ENCODE assay signal across 1 cellular context in the genomic region with DNA sequence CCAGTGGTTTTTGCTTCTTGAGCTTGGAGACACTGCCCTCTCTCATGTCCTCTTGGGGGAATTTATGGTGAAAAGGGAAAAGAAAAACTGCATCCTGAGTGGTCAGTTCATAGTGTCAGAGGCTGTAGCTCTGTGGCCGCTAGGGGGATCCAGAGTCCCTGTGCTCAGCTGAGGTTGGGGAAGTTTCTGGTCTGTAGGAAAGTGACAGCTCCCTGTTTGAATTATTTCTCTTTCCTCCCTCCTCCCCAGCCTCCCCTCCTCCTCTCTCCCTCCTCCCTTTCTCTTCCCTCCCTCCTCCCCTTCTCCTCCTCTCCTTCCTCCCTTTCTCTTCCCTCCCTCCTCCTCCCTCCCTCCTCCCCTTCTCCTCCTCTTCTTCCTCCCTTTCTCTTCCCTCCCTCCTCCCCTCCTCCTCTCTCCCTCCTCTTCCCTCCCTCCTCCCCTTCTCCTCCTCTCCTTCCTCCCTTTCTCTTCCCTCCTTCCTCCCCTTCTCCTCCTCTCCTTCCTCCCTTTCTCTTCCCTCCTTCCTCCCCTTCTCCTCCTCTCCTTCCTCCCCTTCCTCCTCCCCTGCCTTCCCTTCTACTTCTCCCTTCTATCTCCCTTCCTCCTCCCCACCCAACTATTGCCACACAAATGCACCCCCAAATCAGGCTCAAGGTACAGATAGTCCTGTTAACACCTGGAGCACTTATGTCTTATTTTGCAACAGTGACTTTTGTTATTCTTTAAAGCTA.
TF ChIP-seq lines count a peak whose summit lies in the region.

No MANE protein-coding gene starts in this region.

TF ChIP-seq in K562, 482 proteins besides CTCF, POLR2A, EP300 and RAD21 (continued from another document):
- TF ChIP-seq, protein P1, sequence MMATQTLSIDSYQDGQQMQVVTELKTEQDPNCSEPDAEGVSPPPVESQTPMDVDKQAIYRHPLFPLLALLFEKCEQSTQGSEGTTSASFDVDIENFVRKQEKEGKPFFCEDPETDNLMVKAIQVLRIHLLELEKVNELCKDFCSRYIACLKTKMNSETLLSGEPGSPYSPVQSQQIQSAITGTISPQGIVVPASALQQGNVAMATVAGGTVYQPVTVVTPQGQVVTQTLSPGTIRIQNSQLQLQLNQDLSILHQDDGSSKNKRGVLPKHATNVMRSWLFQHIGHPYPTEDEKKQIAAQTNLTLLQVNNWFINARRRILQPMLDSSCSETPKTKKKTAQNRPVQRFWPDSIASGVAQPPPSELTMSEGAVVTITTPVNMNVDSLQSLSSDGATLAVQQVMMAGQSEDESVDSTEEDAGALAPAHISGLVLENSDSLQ (IDR thresholded peaks at IDR 0.05), result peak; percentile 77
- TF ChIP-seq SIX5 (IDR thresholded peaks at IDR 0.05; ENCODE audit: borderline replicate concordance in 1 of 2, insufficient read depth in 1 of 2, low read depth in 1 of 2, low read length in 2 of 2) (no peak), ADNP (tag; IDR thresholded peaks at IDR 0.05) (no peak), ZNF785 (CRISPR knock-in tag; IDR thresholded peaks at IDR 0.05) (no peak), FOXA1 (IDR thresholded peaks at IDR 0.05; ENCODE audit: borderline replicate concordance) (no peak)
- TF ChIP-seq, protein P2, sequence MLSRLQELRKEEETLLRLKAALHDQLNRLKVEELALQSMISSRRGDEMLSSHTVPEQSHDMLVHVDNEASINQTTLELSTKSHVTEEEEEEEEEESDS (CRISPR knock-in tag; IDR thresholded peaks at IDR 0.05), result no peak
- TF ChIP-seq, protein P3, sequence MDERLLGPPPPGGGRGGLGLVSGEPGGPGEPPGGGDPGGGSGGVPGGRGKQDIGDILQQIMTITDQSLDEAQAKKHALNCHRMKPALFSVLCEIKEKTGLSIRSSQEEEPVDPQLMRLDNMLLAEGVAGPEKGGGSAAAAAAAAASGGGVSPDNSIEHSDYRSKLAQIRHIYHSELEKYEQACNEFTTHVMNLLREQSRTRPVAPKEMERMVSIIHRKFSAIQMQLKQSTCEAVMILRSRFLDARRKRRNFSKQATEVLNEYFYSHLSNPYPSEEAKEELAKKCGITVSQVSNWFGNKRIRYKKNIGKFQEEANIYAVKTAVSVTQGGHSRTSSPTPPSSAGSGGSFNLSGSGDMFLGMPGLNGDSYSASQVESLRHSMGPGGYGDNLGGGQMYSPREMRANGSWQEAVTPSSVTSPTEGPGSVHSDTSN (CRISPR knock-in tag; IDR thresholded peaks at IDR 0.05; ENCODE audit: low read depth), result no peak
- TF ChIP-seq, protein P3 (tag; conservative IDR thresholded peaks at IDR 0.05; ENCODE audit: low read depth), result peak; percentile 78
